In genomic region chr4:73434311-73434710, GRCh38 we compare ENCODE assay signal across 9 cellular contexts. TPM values are rescaled to one million over a fixed set of nuclear protein-coding genes. Genes with fewer than 3 reads are reported as not detected.
DNase-seq lines count a peak whose midpoint lies in the region; ATAC-seq and TF ChIP-seq lines count a peak whose summit lies in the region.
"Had no signal": no experiment of that assay in that cellular context is flagged by ENCODE, and none has a peak within 500 bp of the region (broad histone marks: within the 10 kb centered on the region; RNA-seq: fewer than 3 reads in every experiment).

No MANE protein-coding gene starts in this region.

- in situ Hi-C loops in transverse colon (cut with MboI; ENCODE audit: low pct_ligation_motif_present in 1 of 4, low pct_unique_long_range_greater_than_20kb in 1 of 4, low sequenced_read_pairs in 3 of 4), result no loop called here

- WGBS in transverse colon (ENCODE audit: low coverage in 1 of 2), 2 donors, result 56 to 60% methylated on average over 3 of the region's 3 CpGs

- DNase-seq in MCF 10A (ENCODE audit: unreplicated experiment) (peak; percentile 24), breast epithelium (ENCODE audit: low spot score in 2 of 2) (no peak), cerebellar cortex (ENCODE audit: low spot score) (peak; percentile 5), transverse colon (no peak), kidney glomerular epithelial cell (lab: John Stamatoyannopoulos, UW) (no peak), medulla oblongata (ENCODE audit: extremely low spot score) (no peak), NCI-H146 (lab: John Stamatoyannopoulos, UW) (no peak)
- DNase-seq: activated CD4-positive, alpha-beta T cell treated with anti-CD3 and anti-CD28 coated beads for 48 hours had no signal

- H3K4me3 Mint-ChIP-seq in MCF 10A (ENCODE audit: unreplicated experiment), result no peak overlapping the region

- no peaks in the 10 kb centered on the region for H3K4me1 ChIP-seq in breast epithelium
- peaks cover 0 to 7% (median 0%) of the 10 kb centered on the region in 4 donors for H3K4me1 ChIP-seq in transverse colon

- no peak for TF ChIP-seq POLR2A in breast epithelium (IDR thresholded peaks at IDR 0.05)
- TF ChIP-seq POLR2A in transverse colon (IDR thresholded peaks at IDR 0.05), result no peak

- no peaks in the 10 kb centered on the region for H3K9me3 Mint-ChIP-seq in MCF 10A (ENCODE audit: unreplicated experiment)

- CTCF ChIA-PET in MCF 10A (lab: Yijun Ruan, JAX), result interaction anchor here (0.6 to 3.0 kb wide), 12 partner anchors 10 to 372 kb away, joined by 3 to 23 read pairs (median 3); no protein-coding TSS in a partner anchor

- no peaks in the 10 kb centered on the region for H3K9me3 ChIP-seq in breast epithelium
- H3K9me3 ChIP-seq in transverse colon, result no peaks in the 10 kb centered on the region

- H3K27ac ChIP-seq in breast epithelium, result no peak overlapping the region
- no peak overlapping the region for H3K27ac ChIP-seq in transverse colon

- intact Hi-C loops in MCF 10A (cut with micrococcal nuclease) (loop anchor here (5.0 kb wide), 1 partner anchor 92 kb away; no protein-coding TSS in a partner anchor), breast epithelium (cut with DNase I; ENCODE audit: low total_unique reads) (no loop called here), transverse colon (cut with DNase I; ENCODE audit: low total_unique reads) (no loop called here)

- H3K27me3 ChIP-seq in breast epithelium, result no peaks in the 10 kb centered on the region
- no peaks in the 10 kb centered on the region for H3K27me3 ChIP-seq in transverse colon

- H3K36me3 ChIP-seq in breast epithelium (no peaks in the 10 kb centered on the region), transverse colon (no peaks in the 10 kb centered on the region)

- no peak overlapping the region for H3K27ac Mint-ChIP-seq in MCF 10A (ENCODE audit: low read depth, unreplicated experiment)

- ATAC-seq in HG03521 (IDR thresholded peaks at IDR 0.05; ENCODE audit: unreplicated experiment), result peak; percentile 79

- no peaks in the 10 kb centered on the region for H3K4me1 Mint-ChIP-seq in MCF 10A (ENCODE audit: insufficient read depth, unreplicated experiment)

- TF ChIP-seq EP300 in transverse colon (IDR thresholded peaks at IDR 0.05; ENCODE audit: low read depth), result no peak

- POLR2A ChIA-PET in MCF 10A (lab: Yijun Ruan, JAX), result interaction anchor here (1.0 kb wide), 1 partner anchor 175 kb away, joined by 4 read pairs; no protein-coding TSS in a partner anchor

- BruUV-seq in MCF 10A (replicated peaks; lab: Mats Ljungman, UMichigan), result no TSS peak

- H3K36me3 Mint-ChIP-seq in MCF 10A (ENCODE audit: insufficient read depth, unreplicated experiment), result no peaks in the 10 kb centered on the region

- no peak overlapping the region for H3K4me3 ChIP-seq in breast epithelium
- no peak overlapping the region for H3K4me3 ChIP-seq in transverse colon

- peaks cover 48% of the 10 kb centered on the region for H3K27me3 Mint-ChIP-seq in MCF 10A (ENCODE audit: insufficient read depth, unreplicated experiment)

- peak; percentile 40 for TF ChIP-seq CTCF in MCF 10A (IDR thresholded peaks at IDR 0.05; ENCODE audit: unreplicated experiment)
- TF ChIP-seq CTCF in breast epithelium (IDR thresholded peaks at IDR 0.05), result peak in 1 of 3 donors; percentile 24
- TF ChIP-seq CTCF in transverse colon (IDR thresholded peaks at IDR 0.05), result peak in 3 of 5 experiments; percentile 26 to 41 (median 35)

RNA-seq across cellular contexts. Expression of gene AFP, which starts 1.7 kb away (rescaled TPM):
- total RNA-seq in MCF 10A (2022), result not detected in 2 replicates
- 1 to 10 TPM in 1 of 3 donors, not detected in 2; 3.2 TPM for total RNA-seq in breast epithelium
- not detected for total RNA-seq in transverse colon

RNA-seq across cellular contexts. Expression of gene ALB, which starts 30.2 kb away (rescaled TPM):
- 0.15 TPM in 1 of 2 replicates, not detected in the other for total RNA-seq in MCF 10A (2022)
- 1 to 10 TPM in 1 of 3 donors, under 1 TPM in 1, not detected in 1; 0.66 to 9.1 TPM for total RNA-seq in breast epithelium
- under 1 TPM in 1 of 4 donors, not detected in 3; 0.64 TPM for total RNA-seq in transverse colon

RNA-seq across cellular contexts. Expression of gene AFM, which starts 47.2 kb away (rescaled TPM):
- total RNA-seq in MCF 10A (2022), result not detected in 2 replicates
- total RNA-seq in breast epithelium, result not detected
- not detected for total RNA-seq in transverse colon

Comparison
In these comparisons a context has a peak if more than half of its experiments do, and no peak if none do; other contexts are left out.
1. DNase-seq: peak in MCF 10A (single experiment) and cerebellar cortex (single experiment); none in breast epithelium (0 of 2), transverse colon (single experiment), kidney glomerular epithelial cell (single experiment), medulla oblongata (single experiment) and NCI-H146 (single experiment).